2 cellular contexts compared by ENCODE assay signal in the genomic region with DNA sequence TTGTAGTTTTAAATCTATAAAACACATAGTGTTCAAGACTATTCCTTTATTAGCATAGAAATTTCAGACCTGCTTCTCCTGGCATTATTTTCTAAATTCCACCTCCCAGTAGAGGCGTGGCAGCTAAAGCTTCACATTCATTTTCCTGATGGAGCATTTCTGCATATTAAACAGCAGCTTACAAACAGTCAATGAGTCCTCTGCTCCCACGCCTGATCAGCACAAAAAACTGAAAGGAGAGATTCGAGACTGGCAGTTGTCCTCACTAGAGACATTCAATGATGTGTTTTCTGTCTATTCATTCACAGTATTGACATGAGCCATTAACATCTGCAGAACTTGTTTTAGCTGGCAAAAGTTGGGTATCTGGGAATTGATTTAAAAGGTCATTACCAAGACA.
TF ChIP-seq lines count a peak whose summit lies in the region.

No MANE protein-coding gene starts in this region.

TF ChIP-seq in GM23338, 12 proteins besides CTCF, POLR2A, EP300 and RAD21 (continued from another document):
- TF ChIP-seq, protein P1, sequence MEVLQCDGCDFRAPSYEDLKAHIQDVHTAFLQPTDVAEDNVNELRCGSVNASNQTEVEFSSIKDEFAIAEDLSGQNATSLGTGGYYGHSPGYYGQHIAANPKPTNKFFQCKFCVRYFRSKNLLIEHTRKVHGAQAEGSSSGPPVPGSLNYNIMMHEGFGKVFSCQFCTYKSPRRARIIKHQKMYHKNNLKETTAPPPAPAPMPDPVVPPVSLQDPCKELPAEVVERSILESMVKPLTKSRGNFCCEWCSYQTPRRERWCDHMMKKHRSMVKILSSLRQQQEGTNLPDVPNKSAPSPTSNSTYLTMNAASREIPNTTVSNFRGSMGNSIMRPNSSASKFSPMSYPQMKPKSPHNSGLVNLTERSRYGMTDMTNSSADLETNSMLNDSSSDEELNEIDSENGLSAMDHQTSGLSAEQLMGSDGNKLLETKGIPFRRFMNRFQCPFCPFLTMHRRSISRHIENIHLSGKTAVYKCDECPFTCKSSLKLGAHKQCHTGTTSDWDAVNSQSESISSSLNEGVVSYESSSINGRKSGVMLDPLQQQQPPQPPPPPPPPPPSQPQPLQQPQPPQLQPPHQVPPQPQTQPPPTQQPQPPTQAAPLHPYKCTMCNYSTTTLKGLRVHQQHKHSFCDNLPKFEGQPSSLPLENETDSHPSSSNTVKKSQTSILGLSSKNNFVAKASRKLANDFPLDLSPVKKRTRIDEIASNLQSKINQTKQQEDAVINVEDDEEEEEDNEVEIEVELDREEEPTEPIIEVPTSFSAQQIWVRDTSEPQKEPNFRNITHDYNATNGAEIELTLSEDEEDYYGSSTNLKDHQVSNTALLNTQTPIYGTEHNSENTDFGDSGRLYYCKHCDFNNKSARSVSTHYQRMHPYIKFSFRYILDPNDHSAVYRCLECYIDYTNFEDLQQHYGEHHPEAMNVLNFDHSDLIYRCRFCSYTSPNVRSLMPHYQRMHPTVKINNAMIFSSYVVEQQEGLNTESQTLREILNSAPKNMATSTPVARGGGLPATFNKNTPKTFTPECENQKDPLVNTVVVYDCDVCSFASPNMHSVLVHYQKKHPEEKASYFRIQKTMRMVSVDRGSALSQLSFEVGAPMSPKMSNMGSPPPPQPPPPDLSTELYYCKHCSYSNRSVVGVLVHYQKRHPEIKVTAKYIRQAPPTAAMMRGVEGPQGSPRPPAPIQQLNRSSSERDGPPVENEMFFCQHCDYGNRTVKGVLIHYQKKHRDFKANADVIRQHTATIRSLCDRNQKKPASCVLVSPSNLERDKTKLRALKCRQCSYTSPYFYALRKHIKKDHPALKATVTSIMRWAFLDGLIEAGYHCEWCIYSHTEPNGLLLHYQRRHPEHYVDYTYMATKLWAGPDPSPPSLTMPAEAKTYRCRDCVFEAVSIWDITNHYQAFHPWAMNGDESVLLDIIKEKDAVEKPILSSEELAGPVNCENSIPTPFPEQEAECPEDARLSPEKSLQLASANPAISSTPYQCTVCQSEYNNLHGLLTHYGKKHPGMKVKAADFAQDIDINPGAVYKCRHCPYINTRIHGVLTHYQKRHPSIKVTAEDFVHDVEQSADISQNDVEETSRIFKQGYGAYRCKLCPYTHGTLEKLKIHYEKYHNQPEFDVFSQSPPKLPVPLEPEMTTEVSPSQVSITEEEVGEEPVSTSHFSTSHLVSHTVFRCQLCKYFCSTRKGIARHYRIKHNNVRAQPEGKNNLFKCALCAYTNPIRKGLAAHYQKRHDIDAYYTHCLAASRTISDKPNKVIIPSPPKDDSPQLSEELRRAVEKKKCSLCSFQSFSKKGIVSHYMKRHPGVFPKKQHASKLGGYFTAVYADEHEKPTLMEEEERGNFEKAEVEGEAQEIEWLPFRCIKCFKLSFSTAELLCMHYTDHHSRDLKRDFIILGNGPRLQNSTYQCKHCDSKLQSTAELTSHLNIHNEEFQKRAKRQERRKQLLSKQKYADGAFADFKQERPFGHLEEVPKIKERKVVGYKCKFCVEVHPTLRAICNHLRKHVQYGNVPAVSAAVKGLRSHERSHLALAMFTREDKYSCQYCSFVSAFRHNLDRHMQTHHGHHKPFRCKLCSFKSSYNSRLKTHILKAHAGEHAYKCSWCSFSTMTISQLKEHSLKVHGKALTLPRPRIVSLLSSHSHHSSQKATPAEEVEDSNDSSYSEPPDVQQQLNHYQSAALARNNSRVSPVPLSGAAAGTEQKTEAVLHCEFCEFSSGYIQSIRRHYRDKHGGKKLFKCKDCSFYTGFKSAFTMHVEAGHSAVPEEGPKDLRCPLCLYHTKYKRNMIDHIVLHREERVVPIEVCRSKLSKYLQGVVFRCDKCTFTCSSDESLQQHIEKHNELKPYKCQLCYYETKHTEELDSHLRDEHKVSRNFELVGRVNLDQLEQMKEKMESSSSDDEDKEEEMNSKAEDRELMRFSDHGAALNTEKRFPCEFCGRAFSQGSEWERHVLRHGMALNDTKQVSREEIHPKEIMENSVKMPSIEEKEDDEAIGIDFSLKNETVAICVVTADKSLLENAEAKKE (CRISPR knock-in tag; IDR thresholded peaks at IDR 0.05): no peak
- TF ChIP-seq, protein P2, sequence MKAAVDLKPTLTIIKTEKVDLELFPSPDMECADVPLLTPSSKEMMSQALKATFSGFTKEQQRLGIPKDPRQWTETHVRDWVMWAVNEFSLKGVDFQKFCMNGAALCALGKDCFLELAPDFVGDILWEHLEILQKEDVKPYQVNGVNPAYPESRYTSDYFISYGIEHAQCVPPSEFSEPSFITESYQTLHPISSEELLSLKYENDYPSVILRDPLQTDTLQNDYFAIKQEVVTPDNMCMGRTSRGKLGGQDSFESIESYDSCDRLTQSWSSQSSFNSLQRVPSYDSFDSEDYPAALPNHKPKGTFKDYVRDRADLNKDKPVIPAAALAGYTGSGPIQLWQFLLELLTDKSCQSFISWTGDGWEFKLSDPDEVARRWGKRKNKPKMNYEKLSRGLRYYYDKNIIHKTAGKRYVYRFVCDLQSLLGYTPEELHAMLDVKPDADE (IDR thresholded peaks at IDR 0.05): no peak
- TF ChIP-seq EZH2phosphoT487 (IDR thresholded peaks at IDR 0.05; ENCODE audit: unreplicated experiment): no peak
- TF ChIP-seq, protein P3, sequence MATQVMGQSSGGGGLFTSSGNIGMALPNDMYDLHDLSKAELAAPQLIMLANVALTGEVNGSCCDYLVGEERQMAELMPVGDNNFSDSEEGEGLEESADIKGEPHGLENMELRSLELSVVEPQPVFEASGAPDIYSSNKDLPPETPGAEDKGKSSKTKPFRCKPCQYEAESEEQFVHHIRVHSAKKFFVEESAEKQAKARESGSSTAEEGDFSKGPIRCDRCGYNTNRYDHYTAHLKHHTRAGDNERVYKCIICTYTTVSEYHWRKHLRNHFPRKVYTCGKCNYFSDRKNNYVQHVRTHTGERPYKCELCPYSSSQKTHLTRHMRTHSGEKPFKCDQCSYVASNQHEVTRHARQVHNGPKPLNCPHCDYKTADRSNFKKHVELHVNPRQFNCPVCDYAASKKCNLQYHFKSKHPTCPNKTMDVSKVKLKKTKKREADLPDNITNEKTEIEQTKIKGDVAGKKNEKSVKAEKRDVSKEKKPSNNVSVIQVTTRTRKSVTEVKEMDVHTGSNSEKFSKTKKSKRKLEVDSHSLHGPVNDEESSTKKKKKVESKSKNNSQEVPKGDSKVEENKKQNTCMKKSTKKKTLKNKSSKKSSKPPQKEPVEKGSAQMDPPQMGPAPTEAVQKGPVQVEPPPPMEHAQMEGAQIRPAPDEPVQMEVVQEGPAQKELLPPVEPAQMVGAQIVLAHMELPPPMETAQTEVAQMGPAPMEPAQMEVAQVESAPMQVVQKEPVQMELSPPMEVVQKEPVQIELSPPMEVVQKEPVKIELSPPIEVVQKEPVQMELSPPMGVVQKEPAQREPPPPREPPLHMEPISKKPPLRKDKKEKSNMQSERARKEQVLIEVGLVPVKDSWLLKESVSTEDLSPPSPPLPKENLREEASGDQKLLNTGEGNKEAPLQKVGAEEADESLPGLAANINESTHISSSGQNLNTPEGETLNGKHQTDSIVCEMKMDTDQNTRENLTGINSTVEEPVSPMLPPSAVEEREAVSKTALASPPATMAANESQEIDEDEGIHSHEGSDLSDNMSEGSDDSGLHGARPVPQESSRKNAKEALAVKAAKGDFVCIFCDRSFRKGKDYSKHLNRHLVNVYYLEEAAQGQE (IDR thresholded peaks at IDR 0.05; ENCODE audit: unreplicated experiment): no peak
- TF ChIP-seq CREB1 (CRISPR knock-in tag; IDR thresholded peaks at IDR 0.05; ENCODE audit: low read depth): no peak
- TF ChIP-seq JUNB (IDR thresholded peaks at IDR 0.05; ENCODE audit: unreplicated experiment): no peak
- TF ChIP-seq ZNF331 (CRISPR knock-in tag; IDR thresholded peaks at IDR 0.05; ENCODE audit: low read depth): no peak
- TF ChIP-seq EZH2 (IDR thresholded peaks at IDR 0.05; ENCODE audit: low read depth, unreplicated experiment): no peak

TF ChIP-seq in WTC11, 78 proteins besides CTCF, POLR2A, EP300 and RAD21 (continued from another document):
- TF ChIP-seq, protein P4, sequence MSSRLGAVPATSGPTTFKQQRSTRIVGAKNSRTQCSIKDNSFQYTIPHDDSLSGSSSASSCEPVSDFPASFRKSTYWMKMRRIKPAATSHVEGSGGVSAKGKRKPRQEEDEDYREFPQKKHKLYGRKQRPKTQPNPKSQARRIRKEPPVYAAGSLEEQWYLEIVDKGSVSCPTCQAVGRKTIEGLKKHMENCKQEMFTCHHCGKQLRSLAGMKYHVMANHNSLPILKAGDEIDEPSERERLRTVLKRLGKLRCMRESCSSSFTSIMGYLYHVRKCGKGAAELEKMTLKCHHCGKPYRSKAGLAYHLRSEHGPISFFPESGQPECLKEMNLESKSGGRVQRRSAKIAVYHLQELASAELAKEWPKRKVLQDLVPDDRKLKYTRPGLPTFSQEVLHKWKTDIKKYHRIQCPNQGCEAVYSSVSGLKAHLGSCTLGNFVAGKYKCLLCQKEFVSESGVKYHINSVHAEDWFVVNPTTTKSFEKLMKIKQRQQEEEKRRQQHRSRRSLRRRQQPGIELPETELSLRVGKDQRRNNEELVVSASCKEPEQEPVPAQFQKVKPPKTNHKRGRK (CRISPR knock-in tag; IDR thresholded peaks at IDR 0.05; ENCODE audit: borderline replicate concordance): no peak
- no peak for TF ChIP-seq IRF2 (CRISPR knock-in tag; IDR thresholded peaks at IDR 0.05; ENCODE audit: borderline replicate concordance, low read depth)
- TF ChIP-seq, protein P5, sequence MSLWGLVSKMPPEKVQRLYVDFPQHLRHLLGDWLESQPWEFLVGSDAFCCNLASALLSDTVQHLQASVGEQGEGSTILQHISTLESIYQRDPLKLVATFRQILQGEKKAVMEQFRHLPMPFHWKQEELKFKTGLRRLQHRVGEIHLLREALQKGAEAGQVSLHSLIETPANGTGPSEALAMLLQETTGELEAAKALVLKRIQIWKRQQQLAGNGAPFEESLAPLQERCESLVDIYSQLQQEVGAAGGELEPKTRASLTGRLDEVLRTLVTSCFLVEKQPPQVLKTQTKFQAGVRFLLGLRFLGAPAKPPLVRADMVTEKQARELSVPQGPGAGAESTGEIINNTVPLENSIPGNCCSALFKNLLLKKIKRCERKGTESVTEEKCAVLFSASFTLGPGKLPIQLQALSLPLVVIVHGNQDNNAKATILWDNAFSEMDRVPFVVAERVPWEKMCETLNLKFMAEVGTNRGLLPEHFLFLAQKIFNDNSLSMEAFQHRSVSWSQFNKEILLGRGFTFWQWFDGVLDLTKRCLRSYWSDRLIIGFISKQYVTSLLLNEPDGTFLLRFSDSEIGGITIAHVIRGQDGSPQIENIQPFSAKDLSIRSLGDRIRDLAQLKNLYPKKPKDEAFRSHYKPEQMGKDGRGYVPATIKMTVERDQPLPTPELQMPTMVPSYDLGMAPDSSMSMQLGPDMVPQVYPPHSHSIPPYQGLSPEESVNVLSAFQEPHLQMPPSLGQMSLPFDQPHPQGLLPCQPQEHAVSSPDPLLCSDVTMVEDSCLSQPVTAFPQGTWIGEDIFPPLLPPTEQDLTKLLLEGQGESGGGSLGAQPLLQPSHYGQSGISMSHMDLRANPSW (CRISPR knock-in tag; conservative IDR thresholded peaks at IDR 0.05; ENCODE audit: low read depth): no peak
- TF ChIP-seq, protein P6, sequence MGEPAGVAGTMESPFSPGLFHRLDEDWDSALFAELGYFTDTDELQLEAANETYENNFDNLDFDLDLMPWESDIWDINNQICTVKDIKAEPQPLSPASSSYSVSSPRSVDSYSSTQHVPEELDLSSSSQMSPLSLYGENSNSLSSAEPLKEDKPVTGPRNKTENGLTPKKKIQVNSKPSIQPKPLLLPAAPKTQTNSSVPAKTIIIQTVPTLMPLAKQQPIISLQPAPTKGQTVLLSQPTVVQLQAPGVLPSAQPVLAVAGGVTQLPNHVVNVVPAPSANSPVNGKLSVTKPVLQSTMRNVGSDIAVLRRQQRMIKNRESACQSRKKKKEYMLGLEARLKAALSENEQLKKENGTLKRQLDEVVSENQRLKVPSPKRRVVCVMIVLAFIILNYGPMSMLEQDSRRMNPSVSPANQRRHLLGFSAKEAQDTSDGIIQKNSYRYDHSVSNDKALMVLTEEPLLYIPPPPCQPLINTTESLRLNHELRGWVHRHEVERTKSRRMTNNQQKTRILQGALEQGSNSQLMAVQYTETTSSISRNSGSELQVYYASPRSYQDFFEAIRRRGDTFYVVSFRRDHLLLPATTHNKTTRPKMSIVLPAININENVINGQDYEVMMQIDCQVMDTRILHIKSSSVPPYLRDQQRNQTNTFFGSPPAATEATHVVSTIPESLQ (CRISPR knock-in tag; IDR thresholded peaks at IDR 0.05): no peak
- TF ChIP-seq, protein P7, sequence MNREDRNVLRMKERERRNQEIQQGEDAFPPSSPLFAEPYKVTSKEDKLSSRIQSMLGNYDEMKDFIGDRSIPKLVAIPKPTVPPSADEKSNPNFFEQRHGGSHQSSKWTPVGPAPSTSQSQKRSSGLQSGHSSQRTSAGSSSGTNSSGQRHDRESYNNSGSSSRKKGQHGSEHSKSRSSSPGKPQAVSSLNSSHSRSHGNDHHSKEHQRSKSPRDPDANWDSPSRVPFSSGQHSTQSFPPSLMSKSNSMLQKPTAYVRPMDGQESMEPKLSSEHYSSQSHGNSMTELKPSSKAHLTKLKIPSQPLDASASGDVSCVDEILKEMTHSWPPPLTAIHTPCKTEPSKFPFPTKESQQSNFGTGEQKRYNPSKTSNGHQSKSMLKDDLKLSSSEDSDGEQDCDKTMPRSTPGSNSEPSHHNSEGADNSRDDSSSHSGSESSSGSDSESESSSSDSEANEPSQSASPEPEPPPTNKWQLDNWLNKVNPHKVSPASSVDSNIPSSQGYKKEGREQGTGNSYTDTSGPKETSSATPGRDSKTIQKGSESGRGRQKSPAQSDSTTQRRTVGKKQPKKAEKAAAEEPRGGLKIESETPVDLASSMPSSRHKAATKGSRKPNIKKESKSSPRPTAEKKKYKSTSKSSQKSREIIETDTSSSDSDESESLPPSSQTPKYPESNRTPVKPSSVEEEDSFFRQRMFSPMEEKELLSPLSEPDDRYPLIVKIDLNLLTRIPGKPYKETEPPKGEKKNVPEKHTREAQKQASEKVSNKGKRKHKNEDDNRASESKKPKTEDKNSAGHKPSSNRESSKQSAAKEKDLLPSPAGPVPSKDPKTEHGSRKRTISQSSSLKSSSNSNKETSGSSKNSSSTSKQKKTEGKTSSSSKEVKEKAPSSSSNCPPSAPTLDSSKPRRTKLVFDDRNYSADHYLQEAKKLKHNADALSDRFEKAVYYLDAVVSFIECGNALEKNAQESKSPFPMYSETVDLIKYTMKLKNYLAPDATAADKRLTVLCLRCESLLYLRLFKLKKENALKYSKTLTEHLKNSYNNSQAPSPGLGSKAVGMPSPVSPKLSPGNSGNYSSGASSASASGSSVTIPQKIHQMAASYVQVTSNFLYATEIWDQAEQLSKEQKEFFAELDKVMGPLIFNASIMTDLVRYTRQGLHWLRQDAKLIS (CRISPR knock-in tag; IDR thresholded peaks at IDR 0.05; ENCODE audit: borderline replicate concordance): no peak
- TF ChIP-seq NR1H2 (CRISPR knock-in tag; IDR thresholded peaks at IDR 0.05): no peak
- TF ChIP-seq NFE2L1 (CRISPR knock-in tag; IDR thresholded peaks at IDR 0.05): no peak
- no peak for TF ChIP-seq NFATC4 (CRISPR knock-in tag; IDR thresholded peaks at IDR 0.05)
